ENCODE assay signal across 25 cellular contexts in the genomic region with DNA sequence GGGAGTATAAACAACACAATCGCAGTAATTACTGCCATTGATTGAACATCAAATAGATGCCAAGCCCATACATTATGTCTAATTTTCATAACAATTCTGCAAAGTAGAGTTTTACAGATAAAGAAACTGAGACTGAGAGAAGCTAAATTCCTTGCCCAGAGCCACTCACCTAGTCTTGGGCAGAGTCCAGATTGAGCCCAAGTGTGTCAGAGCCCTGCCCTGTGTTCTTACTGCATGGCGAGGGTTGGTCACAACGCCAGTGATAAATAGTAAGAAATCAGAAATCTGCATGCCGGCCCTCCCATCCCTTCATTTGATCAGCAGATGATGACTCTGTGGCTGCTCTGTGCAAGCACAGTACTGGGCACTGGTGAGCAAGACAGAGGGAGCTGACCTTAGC.
"Had no signal": no experiment of that assay in that cellular context is flagged by ENCODE, and none has a peak within 500 bp of the region (broad histone marks: within the 10 kb centered on the region; RNA-seq: fewer than 3 reads in every experiment).

No MANE protein-coding gene starts in this region.

- H3K9me3 Mint-ChIP-seq: activated CD4-positive, alpha-beta T cell treated with anti-CD3 and anti-CD28 coated beads, Interleukin-2, amount 10 ng/mL, durations not matched to agents 24 days and 14 days; dendritic cell treated with granulocyte-macrophage colony-stimulating factor and Interleukin-4, amounts not matched to agents 40 ng/mL and 50 ng/mL, for 4 days had no signal

- H3K27ac Mint-ChIP-seq: activated CD4-positive, alpha-beta memory T cell treated with anti-CD3 and anti-CD28 coated beads for 36 hours; activated CD4-positive, alpha-beta T cell treated with anti-CD3 and anti-CD28 coated beads, Interleukin-2, amount 10 ng/mL, durations not matched to agents 24 days and 14 days; progenitor cell of endocrine pancreas; T-helper 17 cell had no signal

- H3K4me1 Mint-ChIP-seq: activated CD4-positive, alpha-beta T cell treated with anti-CD3 and anti-CD28 coated beads, Interleukin-2, amount 10 ng/mL, durations not matched to agents 24 days and 14 days; T-helper 17 cell had no signal

- DNase-seq: activated CD4-positive, alpha-beta memory T cell treated with anti-CD3 and anti-CD28 coated beads for 36 hours; activated CD4-positive, alpha-beta T cell treated with anti-CD3 and anti-CD28 coated beads, Interleukin-2, amount 10 ng/mL, durations not matched to agents 24 days and 14 days; activated CD4-positive, CD25-positive, alpha-beta regulatory T cell treated with anti-CD3 and anti-CD28 coated beads, Interleukin-2, amount 50 U/mL, for 72 hours; activated CD8-positive, alpha-beta memory T cell treated with anti-CD3 and anti-CD28 coated beads, Interleukin-2, amount 50 U/mL, for 4 hours; activated gamma-delta T cell; activated naive CD4-positive, alpha-beta T cell treated with anti-CD3 and anti-CD28 coated beads, Interleukin-2, amount 50 U/mL, for 16 hours; activated T-cell treated with anti-CD3 and anti-CD28 coated beads, Interleukin-2, amount 50 U/mL, for 1 hour; amniotic stem cell; central memory CD4-positive, alpha-beta T cell; effector CD4-positive, alpha-beta T cell; gastrocnemius medialis; glutamatergic neuron; hippocampal formation; left cardiac atrium; mesendoderm; ovary; sigmoid colon; stimulated activated CD4-positive, alpha-beta T cell treated with anti-CD3 and anti-CD28 coated beads, Interleukin-15, amount 100 ng/mL, for 24 hours; stimulated activated CD4-positive, alpha-beta T cell treated with anti-CD3 and anti-CD28 coated beads, Interleukin-2, amount 100 ng/mL, for 24 hours; stimulated activated naive CD4-positive, alpha-beta T cell; T-helper 17 cell; T1000; WERI-Rb-1 had no signal

- ATAC-seq: gastrocnemius medialis, left cardiac atrium, T-helper 17 cell had no signal

- H3K27me3 Mint-ChIP-seq: activated CD4-positive, alpha-beta memory T cell treated with anti-CD3 and anti-CD28 coated beads for 36 hours; activated CD4-positive, alpha-beta T cell treated with anti-CD3 and anti-CD28 coated beads, Interleukin-2, amount 10 ng/mL, durations not matched to agents 24 days and 14 days; dendritic cell treated with granulocyte-macrophage colony-stimulating factor and Interleukin-4, amounts not matched to agents 40 ng/mL and 50 ng/mL, for 4 days; progenitor cell of endocrine pancreas; T-helper 17 cell had no signal

- H3K4me3 Mint-ChIP-seq: activated CD4-positive, alpha-beta memory T cell treated with anti-CD3 and anti-CD28 coated beads for 36 hours; activated CD4-positive, alpha-beta T cell treated with anti-CD3 and anti-CD28 coated beads, Interleukin-2, amount 10 ng/mL, durations not matched to agents 24 days and 14 days; dendritic cell treated with granulocyte-macrophage colony-stimulating factor and Interleukin-4, amounts not matched to agents 40 ng/mL and 50 ng/mL, for 4 days; T-helper 17 cell had no signal
